ENCODE assay signal across 8 cellular contexts in the genomic region with DNA sequence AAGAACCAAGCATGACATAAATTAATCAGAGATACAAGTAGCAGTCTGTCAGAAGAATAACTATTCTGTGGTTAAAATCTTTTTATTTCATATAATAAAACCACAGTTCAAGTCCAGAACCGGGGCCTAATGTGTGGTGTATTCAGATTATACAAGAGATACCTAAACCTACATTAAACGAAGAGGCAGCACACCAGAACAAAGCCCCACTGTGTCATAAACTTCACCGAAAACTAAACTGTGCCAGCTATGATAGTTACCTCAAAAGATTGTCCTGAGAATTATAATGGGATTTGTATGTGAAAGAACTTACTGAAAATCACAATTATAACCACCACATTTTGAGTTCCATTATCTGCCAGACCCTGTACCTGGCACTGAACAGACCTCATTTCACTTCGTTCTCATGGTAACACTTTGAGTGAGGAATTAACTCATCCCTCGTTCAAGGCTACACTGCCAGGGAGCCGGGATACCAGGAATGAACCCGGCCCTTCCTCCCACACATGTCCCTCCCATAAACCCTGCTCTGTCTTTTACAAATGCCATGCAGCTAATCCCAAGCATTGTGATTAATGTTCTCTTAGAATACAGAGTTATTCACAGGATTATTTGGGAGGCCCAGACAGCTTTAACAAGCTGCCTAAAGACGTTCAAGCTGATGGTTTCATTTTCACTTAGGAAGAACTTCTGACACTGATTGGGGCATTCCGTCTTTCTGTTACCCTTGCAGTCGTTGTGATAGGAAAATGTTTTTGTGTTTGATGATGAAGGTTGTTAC.
DNase-seq lines count a peak whose midpoint lies in the region; ATAC-seq and TF ChIP-seq lines count a peak whose summit lies in the region.

No MANE protein-coding gene starts in this region.

- H3F3A ChIP-seq in Loucy (ENCODE audit: low read depth): no peaks in the 10 kb centered on the region

- no peaks in the 10 kb centered on the region for H3K9me3 ChIP-seq in Loucy (ENCODE audit: insufficient read depth, low read depth, low read length)

- peak overlapping the region; percentile 57 for H3K4me2 ChIP-seq in Loucy (ENCODE audit: low read depth, low read length, poor library complexity, severe bottlenecking)

- peaks cover 13% of the 10 kb centered on the region for H3K27me3 ChIP-seq in Loucy (ENCODE audit: insufficient read depth, low read length, poor library complexity, severe bottlenecking)

- peak overlapping the region; percentile 54 for H3K4me3 ChIP-seq in Loucy (ENCODE audit: low read length, poor library complexity, severe bottlenecking)

- peaks cover 8% of the 10 kb centered on the region for H3K4me1 ChIP-seq in Loucy (ENCODE audit: insufficient read depth, low read length, poor library complexity, severe bottlenecking)

- no peaks in the 10 kb centered on the region for H3K36me3 ChIP-seq in Loucy (ENCODE audit: insufficient read depth, low read length)

- peak; percentile 66 for ATAC-seq in GM21526 (IDR thresholded peaks at IDR 0.05; ENCODE audit: low FRiP score, unreplicated experiment)
- no peak for ATAC-seq in HG03025 (IDR thresholded peaks at IDR 0.05; ENCODE audit: low FRiP score, unreplicated experiment)

- DNase-seq in EL: peak; percentile 55
- peak; percentile 99 for DNase-seq in amniotic epithelial cell (ENCODE audit: low read depth)
- DNase-seq in kidney glomerular epithelial cell (lab: John Stamatoyannopoulos, UW): peak; percentile 71
- peak; percentile 21 for DNase-seq in stromal cell of bone marrow (ENCODE audit: low read depth)
- DNase-seq in hepatic stellate cell (ENCODE audit: low spot score): no peak

- TF ChIP-seq CTCF in Loucy (conservative IDR thresholded peaks at IDR 0.05; ENCODE audit: low read length): no peak

- H3K9me2 ChIP-seq in Loucy (replicated peaks; ENCODE audit: low read depth, low read length): no peaks in the 10 kb centered on the region

- peak overlapping the region; percentile 47; the same call in 1 of the 2 replicates for H2AFZ ChIP-seq in Loucy (ENCODE audit: low read length)

- H3K9ac ChIP-seq in Loucy (ENCODE audit: low read depth, low read length, poor library complexity, severe bottlenecking): no peak overlapping the region

- H4K20me1 ChIP-seq in Loucy (ENCODE audit: insufficient read depth, low read length, poor library complexity, severe bottlenecking): no peaks in the 10 kb centered on the region

- H3K79me2 ChIP-seq in Loucy (ENCODE audit: insufficient read depth, low read length): no peaks in the 10 kb centered on the region
